22 cellular contexts compared by ENCODE assay signal in the genomic region with DNA sequence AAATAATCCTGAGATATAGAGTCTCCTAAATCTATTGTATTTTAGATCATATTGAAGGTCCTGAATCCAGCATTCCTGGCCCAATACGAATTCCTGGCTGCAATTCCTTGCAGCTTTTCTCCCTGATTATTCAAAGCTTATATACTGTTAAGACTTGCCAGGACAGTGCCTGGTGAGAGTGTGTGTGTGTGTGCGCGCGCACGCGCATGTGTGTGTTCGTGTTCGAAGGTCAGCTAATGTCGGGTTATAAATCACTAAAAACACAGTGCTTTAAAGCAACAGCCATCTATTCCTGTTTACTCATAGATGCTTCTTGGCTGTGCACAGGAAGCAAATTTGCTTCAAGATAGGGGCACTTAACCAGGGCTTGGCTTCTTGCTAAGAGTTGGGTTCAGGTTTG.
"Had no signal": no experiment of that assay in that cellular context is flagged by ENCODE, and none has a peak within 500 bp of the region (broad histone marks: within the 10 kb centered on the region; RNA-seq: fewer than 3 reads in every experiment).

No MANE protein-coding gene starts in this region.

- ATAC-seq: activated CD8-positive, alpha-beta T cell treated with anti-CD3 and anti-CD28 coated beads for 36 hours; activated T-cell treated with anti-CD3 and anti-CD28 coated beads, Interleukin-2, amount 50 U/mL, for 72 hours; K562; T-cell had no signal

- DNase-seq: activated CD4-positive, alpha-beta T cell treated with anti-CD3 and anti-CD28 coated beads for 4 hours; activated CD8-positive, alpha-beta memory T cell treated with anti-CD3 and anti-CD28 coated beads, Interleukin-2, amount 50 U/mL, for 4 hours; activated CD8-positive, alpha-beta T cell treated with anti-CD3 and anti-CD28 coated beads for 36 hours; activated naive CD4-positive, alpha-beta T cell treated with anti-CD3 and anti-CD28 coated beads, Interleukin-2, amount 50 U/mL, for 16 hours; activated naive CD8-positive, alpha-beta T cell treated with anti-CD3 and anti-CD28 coated beads, Interleukin-2, amount 10 ng/mL, durations not matched to agents 7 days and 5 days; activated T-cell treated with anti-CD3 and anti-CD28 coated beads, Interleukin-2, amount 50 U/mL, for 72 hours; adrenal gland; aorta; caudate nucleus; Karpas-422; MM.1S; NCI-H1436 treated with DMSO at 0.1 percent for 48 hours; NCI-H187; NCI-H2171 treated with DMSO at 0.1 percent for 48 hours; NCI-H226; NCI-H526; SHP77 treated with DMSO at 0.1 percent for 48 hours; T-cell; T-helper 2 cell; T1000; WERI-Rb-1 had no signal
